ENCODE assay signal across 9 cellular contexts in the genomic region with DNA sequence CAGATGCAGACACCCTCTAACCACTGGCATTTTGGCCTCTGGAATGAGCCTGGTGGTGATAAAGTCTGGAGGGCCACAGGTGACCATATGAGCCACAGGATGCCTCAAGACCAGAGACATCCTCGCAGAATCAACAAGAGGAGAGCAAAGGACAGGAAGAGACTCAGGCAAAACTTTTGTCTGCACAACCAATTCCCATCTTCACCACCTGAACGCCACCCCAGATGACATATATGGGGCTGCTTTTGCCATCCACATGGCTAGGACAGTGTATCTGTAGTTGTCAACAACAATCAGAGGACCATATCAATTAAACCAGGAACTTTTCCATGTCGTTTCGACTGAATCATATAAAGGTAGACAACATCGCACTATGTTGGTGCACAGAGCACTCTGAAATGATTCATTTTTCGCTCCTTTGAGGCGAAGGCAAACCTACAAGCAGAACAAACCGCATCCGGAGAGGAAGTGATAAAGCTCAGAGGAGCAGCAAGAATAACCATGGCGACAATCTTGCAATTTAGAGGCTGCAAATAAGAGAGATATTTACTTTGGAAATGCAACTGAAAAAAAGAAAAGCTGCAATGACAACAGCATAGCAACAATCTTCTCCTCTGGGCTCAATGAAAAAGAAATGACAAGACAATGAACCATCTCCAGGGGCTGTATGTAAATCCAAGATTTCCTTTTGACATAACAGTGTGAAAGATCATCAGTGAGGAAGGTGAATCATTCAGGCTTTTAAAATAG.
A peak's percentile ranks its signal among the peaks of the same experiment; 100 is the strongest.
DNase-seq lines count a peak whose midpoint lies in the region; ATAC-seq, FAIRE-seq and TF ChIP-seq lines count a peak whose summit lies in the region.
"Had no signal": no experiment of that assay in that cellular context is flagged by ENCODE, and none has a peak within 500 bp of the region (broad histone marks: within the 10 kb centered on the region; RNA-seq: fewer than 3 reads in every experiment).

No MANE protein-coding gene starts in this region.

- no peaks in the 10 kb centered on the region for H3K36me3 Mint-ChIP-seq in activated T-cell treated with anti-CD3 and anti-CD28 coated beads, Interleukin-2, amount 50 U/mL, for 24 hours (ENCODE audit: low read depth)
- no peaks in the 10 kb centered on the region for H3K36me3 Mint-ChIP-seq in naive thymus-derived CD8-positive, alpha-beta T cell
- H3K36me3 Mint-ChIP-seq in WTC11: no peaks in the 10 kb centered on the region

- TF ChIP-seq CTCF in kidney (IDR thresholded peaks at IDR 0.05; ENCODE audit: borderline replicate concordance, extremely low read depth, insufficient read depth) (no peak), WTC11 (IDR thresholded peaks at IDR 0.05) (no peak)

- peak overlapping the region; percentile 59 for H3K4me3 Mint-ChIP-seq in activated T-cell treated with anti-CD3 and anti-CD28 coated beads, Interleukin-2, amount 50 U/mL, for 24 hours
- peak overlapping the region; percentile 63 to 83 (median 76) for H3K4me3 Mint-ChIP-seq in naive thymus-derived CD8-positive, alpha-beta T cell
- H3K4me3 Mint-ChIP-seq in WTC11: no peak overlapping the region

- no peak overlapping the region for H3K4me3 ChIP-seq in kidney (ENCODE audit: low read length in 2 of 2)
- H3K4me3 ChIP-seq: heart right ventricle had no signal

- H3K9ac ChIP-seq in kidney (ENCODE audit: low read length in 2 of 2): no peak overlapping the region

- H3K9me3 ChIP-seq in kidney (ENCODE audit: control insufficient read depth in 1 of 2, low read length in 2 of 2): no peaks in the 10 kb centered on the region
- H3K9me3 ChIP-seq: heart right ventricle had no signal

- peaks cover 91% of the 10 kb centered on the region for H3K4me1 Mint-ChIP-seq in activated T-cell treated with anti-CD3 and anti-CD28 coated beads, Interleukin-2, amount 50 U/mL, for 24 hours (ENCODE audit: low read depth)
- H3K4me1 Mint-ChIP-seq in naive thymus-derived CD8-positive, alpha-beta T cell: peaks cover 41 to 91% (median 82%) of the 10 kb centered on the region in 4 donors
- peaks cover 13% of the 10 kb centered on the region for H3K4me1 Mint-ChIP-seq in WTC11

- no peak overlapping the region for H3K27ac ChIP-seq in kidney (ENCODE audit: low read depth in 2 of 2, low read length in 2 of 2)

- DNase-seq in GM12891 (ENCODE audit: insufficient read length, low spot score) (no peak), H54 (ENCODE audit: insufficient read length, low spot score) (no peak), NCI-H146 treated with DMSO at 0.1 percent for 48 hours (lab: John Stamatoyannopoulos, UW; ENCODE audit: unreplicated experiment) (peak; percentile 7), kidney (no peak), WTC11 (ENCODE audit: low spot score) (no peak), NCI-H1930 (lab: John Stamatoyannopoulos, UW) (no peak)
- DNase-seq in activated T-cell treated with anti-CD3 and anti-CD28 coated beads, Interleukin-2, amount 50 U/mL, for 24 hours: peak; percentile 64
- DNase-seq in naive thymus-derived CD8-positive, alpha-beta T cell: peak in 9 of 10 donors; percentile 52 to 91 (median 82)

- ATAC-seq in naive thymus-derived CD8-positive, alpha-beta T cell: peak; percentile 66 to 70
- no peak for ATAC-seq in WTC11

- TF ChIP-seq POLR2A in GM12891 (IDR thresholded peaks at IDR 0.05; ENCODE audit: low read depth, low read length) (no peak), H54 (IDR thresholded peaks at IDR 0.05; ENCODE audit: low read depth, low read length) (no peak)

- FAIRE-seq in GM12891 (lab: Jason Lieb, UNC) (peak; percentile 90), H54 (lab: Jason Lieb, UNC) (peak; percentile 50), kidney (lab: Jason Lieb, UNC) (no peak)

- CTCF ChIA-PET in WTC11 (lab: Charles Lee): interaction anchor here (1.0 kb wide), 1 partner anchor 205 kb away, joined by 3 read pairs; no protein-coding TSS in a partner anchor

- no peaks in the 10 kb centered on the region for H3K27me3 Mint-ChIP-seq in activated T-cell treated with anti-CD3 and anti-CD28 coated beads, Interleukin-2, amount 50 U/mL, for 24 hours
- H3K27me3 Mint-ChIP-seq in naive thymus-derived CD8-positive, alpha-beta T cell: no peaks in the 10 kb centered on the region
- no peaks in the 10 kb centered on the region for H3K27me3 Mint-ChIP-seq in WTC11 (ENCODE audit: low read depth)

- intact Hi-C loops in kidney (cut with DNase I): no loop called here

- no peaks in the 10 kb centered on the region for H3K36me3 ChIP-seq in kidney (ENCODE audit: control insufficient read depth in 1 of 2, insufficient read depth in 2 of 2, low read length in 2 of 2)
- H3K36me3 ChIP-seq: heart right ventricle had no signal

- H3K4me1 ChIP-seq in kidney (ENCODE audit: control insufficient read depth in 1 of 2, insufficient read depth in 1 of 2, low read depth in 1 of 2, low read length in 2 of 2): peaks cover 0 to 5% of the 10 kb centered on the region in 2 donors

- H3K27ac Mint-ChIP-seq in activated T-cell treated with anti-CD3 and anti-CD28 coated beads, Interleukin-2, amount 50 U/mL, for 24 hours: peak overlapping the region; percentile 97
- H3K27ac Mint-ChIP-seq in naive thymus-derived CD8-positive, alpha-beta T cell: peak overlapping the region; percentile 94 to 100 (median 99)
- H3K27ac Mint-ChIP-seq in WTC11: no peak overlapping the region

- no peaks in the 10 kb centered on the region for H3K9me3 Mint-ChIP-seq in activated T-cell treated with anti-CD3 and anti-CD28 coated beads, Interleukin-2, amount 50 U/mL, for 24 hours
- H3K9me3 Mint-ChIP-seq in naive thymus-derived CD8-positive, alpha-beta T cell: peaks cover 0 to 4% (median 0%) of the 10 kb centered on the region in 9 donors
- 0 out of 2 replicates have a peak, but pooled peaks cover 6% of the 10 kb centered on the region for H3K9me3 Mint-ChIP-seq in WTC11

- POLR2A ChIA-PET in naive thymus-derived CD8-positive, alpha-beta T cell (lab: Charles Lee): interaction anchor here (0.7 to 8.6 kb wide), 30 partner anchors 8 to 203 kb away, joined by 3 to 144 read pairs (median 4); partner anchors contain the start of gene ARL4C
- POLR2A ChIA-PET in WTC11 (lab: Charles Lee): no interaction called here

TF ChIP-seq in GM12891, 5 proteins besides CTCF, POLR2A, EP300 and RAD21:
- TF ChIP-seq SPI1 (IDR thresholded peaks at IDR 0.05; ENCODE audit: low read depth, low read length) (peak; percentile 88), TAF1 (IDR thresholded peaks at IDR 0.05; ENCODE audit: low read depth, low read length) (no peak)

TF ChIP-seq in WTC11, 78 proteins besides CTCF, POLR2A, EP300 and RAD21 (continues in another document):
- TF ChIP-seq MYBL2 (CRISPR knock-in tag; IDR thresholded peaks at IDR 0.05) (no peak), ERG (CRISPR knock-in tag; IDR thresholded peaks at IDR 0.05) (no peak), SMAD3 (CRISPR knock-in tag; IDR thresholded peaks at IDR 0.05; ENCODE audit: borderline replicate concordance) (no peak), NFYB (CRISPR knock-in tag; conservative IDR thresholded peaks at IDR 0.05; ENCODE audit: low read depth) (no peak), ZBTB21 (CRISPR knock-in tag; IDR thresholded peaks at IDR 0.05; ENCODE audit: borderline replicate concordance) (no peak), TEAD1 (CRISPR knock-in tag; IDR thresholded peaks at IDR 0.05) (no peak), CREM (CRISPR knock-in tag; IDR thresholded peaks at IDR 0.05) (no peak), CBFB (CRISPR knock-in tag; IDR thresholded peaks at IDR 0.05; ENCODE audit: low read depth) (no peak), ZNF138 (CRISPR knock-in tag; conservative IDR thresholded peaks at IDR 0.05) (no peak)
- TF ChIP-seq, protein P1, sequence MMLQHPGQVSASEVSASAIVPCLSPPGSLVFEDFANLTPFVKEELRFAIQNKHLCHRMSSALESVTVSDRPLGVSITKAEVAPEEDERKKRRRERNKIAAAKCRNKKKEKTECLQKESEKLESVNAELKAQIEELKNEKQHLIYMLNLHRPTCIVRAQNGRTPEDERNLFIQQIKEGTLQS (CRISPR knock-in tag; conservative IDR thresholded peaks at IDR 0.05): no peak
- TF ChIP-seq, protein P2, sequence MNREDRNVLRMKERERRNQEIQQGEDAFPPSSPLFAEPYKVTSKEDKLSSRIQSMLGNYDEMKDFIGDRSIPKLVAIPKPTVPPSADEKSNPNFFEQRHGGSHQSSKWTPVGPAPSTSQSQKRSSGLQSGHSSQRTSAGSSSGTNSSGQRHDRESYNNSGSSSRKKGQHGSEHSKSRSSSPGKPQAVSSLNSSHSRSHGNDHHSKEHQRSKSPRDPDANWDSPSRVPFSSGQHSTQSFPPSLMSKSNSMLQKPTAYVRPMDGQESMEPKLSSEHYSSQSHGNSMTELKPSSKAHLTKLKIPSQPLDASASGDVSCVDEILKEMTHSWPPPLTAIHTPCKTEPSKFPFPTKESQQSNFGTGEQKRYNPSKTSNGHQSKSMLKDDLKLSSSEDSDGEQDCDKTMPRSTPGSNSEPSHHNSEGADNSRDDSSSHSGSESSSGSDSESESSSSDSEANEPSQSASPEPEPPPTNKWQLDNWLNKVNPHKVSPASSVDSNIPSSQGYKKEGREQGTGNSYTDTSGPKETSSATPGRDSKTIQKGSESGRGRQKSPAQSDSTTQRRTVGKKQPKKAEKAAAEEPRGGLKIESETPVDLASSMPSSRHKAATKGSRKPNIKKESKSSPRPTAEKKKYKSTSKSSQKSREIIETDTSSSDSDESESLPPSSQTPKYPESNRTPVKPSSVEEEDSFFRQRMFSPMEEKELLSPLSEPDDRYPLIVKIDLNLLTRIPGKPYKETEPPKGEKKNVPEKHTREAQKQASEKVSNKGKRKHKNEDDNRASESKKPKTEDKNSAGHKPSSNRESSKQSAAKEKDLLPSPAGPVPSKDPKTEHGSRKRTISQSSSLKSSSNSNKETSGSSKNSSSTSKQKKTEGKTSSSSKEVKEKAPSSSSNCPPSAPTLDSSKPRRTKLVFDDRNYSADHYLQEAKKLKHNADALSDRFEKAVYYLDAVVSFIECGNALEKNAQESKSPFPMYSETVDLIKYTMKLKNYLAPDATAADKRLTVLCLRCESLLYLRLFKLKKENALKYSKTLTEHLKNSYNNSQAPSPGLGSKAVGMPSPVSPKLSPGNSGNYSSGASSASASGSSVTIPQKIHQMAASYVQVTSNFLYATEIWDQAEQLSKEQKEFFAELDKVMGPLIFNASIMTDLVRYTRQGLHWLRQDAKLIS (CRISPR knock-in tag; IDR thresholded peaks at IDR 0.05; ENCODE audit: borderline replicate concordance): no peak

Comparison
In these comparisons a context has a peak if more than half of its experiments do, and no peak if none do; other contexts are left out.
1. DNase-seq: peak in NCI-H146 treated with DMSO at 0.1 percent for 48 hours (single experiment), activated T-cell treated with anti-CD3 and anti-CD28 coated beads, Interleukin-2, amount 50 U/mL, for 24 hours (single experiment) and naive thymus-derived CD8-positive, alpha-beta T cell (9 of 10); none in GM12891 (single experiment), H54 (single experiment), kidney (single experiment), WTC11 (single experiment) and NCI-H1930 (0 of 2).